ENCODE assay signal across 8 cellular contexts in the genomic region with DNA sequence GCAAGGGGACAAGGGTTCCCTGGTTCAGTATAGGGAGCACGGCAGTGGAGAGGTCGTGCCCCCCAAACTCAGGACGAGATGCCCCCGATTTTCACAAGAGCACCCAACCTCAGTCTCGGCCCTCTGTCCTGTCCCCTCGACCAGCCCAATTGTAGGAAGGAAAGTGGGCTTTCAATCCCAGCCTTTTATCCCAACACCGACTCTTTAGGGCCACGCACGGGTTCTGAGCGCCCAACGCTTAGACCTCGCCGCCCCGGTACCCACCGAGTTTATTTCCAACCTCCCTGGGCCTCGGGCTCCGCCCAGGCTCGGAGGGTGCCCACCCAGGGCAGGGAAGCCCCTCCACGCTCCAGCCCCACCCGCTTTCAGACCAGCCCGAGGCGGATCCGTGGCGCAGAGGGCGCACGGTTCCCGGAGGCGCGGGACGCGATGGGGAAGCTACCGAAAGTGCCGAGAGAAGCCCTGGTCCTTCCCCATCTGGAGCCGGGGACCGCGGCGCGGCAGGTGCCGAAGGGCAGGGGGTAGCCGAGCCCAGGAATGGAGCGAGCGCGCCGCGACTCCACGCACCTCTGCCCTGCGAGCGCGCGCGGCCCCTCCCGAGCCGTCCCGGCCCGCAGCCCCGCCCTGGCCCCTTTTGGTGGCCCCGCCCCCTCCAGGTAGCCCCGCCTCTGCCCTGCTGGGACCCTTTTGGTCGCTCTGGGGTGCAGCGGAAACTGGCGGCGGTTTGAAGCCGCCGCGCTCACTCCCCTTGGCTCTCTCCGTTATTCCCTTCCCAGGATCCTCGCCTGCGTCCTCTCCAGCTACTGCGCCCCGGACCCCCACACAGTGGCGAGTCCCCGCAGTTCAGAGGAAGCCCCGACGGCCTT. TPM values are rescaled to one million over a fixed set of nuclear protein-coding genes. Genes with fewer than 3 reads are reported as not detected.
A peak's percentile ranks its signal among the peaks of the same experiment; 100 is the strongest.
DNase-seq lines count a peak whose midpoint lies in the region; ATAC-seq and TF ChIP-seq lines count a peak whose summit lies in the region.

No MANE protein-coding gene starts in this region.

- H3K27me3 ChIP-seq in MG63 (peaks cover 3% of the 10 kb centered on the region; the same call in 1 of the 2 replicates), iPS-15b (ENCODE audit: control insufficient read depth, insufficient read depth, low read length) (peaks cover 73% of the 10 kb centered on the region)

- H3K27ac Mint-ChIP-seq in activated T-cell treated with anti-CD3 and anti-CD28 coated beads, Interleukin-2, amount 50 U/mL, for 72 hours: no peak overlapping the region

- no peaks in the 10 kb centered on the region for H3K36me3 ChIP-seq in MG63
- no peaks in the 10 kb centered on the region for H3K36me3 ChIP-seq in iPS-15b (ENCODE audit: control insufficient read depth, insufficient read depth, low read length)

- peak overlapping the region; percentile 74 to 84 for H3K4me3 Mint-ChIP-seq in activated T-cell treated with anti-CD3 and anti-CD28 coated beads, Interleukin-2, amount 50 U/mL, for 72 hours

- H3K36me3 Mint-ChIP-seq in activated T-cell treated with anti-CD3 and anti-CD28 coated beads, Interleukin-2, amount 50 U/mL, for 72 hours (ENCODE audit: insufficient read depth in 2 of 2): no peaks in the 10 kb centered on the region

- ATAC-seq in GM19035 (IDR thresholded peaks at IDR 0.05; ENCODE audit: unreplicated experiment): peak; percentile 51
- ATAC-seq in activated T-cell treated with anti-CD3 and anti-CD28 coated beads, Interleukin-2, amount 50 U/mL, for 72 hours (replicated peaks in 1 of 2): peak; percentile 77 to 82

- intact Hi-C loops in posterior vena cava (cut with DNase I): no loop called here

- peaks cover 19% of the 10 kb centered on the region for H3K4me1 Mint-ChIP-seq in activated T-cell treated with anti-CD3 and anti-CD28 coated beads, Interleukin-2, amount 50 U/mL, for 72 hours (ENCODE audit: low read depth)

- no peak for TF ChIP-seq POLR2A in erythroblast (IDR thresholded peaks at IDR 0.05; ENCODE audit: low read length)

- H3K4me1 ChIP-seq in iPS-15b (ENCODE audit: control insufficient read depth, insufficient read depth, low read length): no peaks in the 10 kb centered on the region

- H3K9ac ChIP-seq in iPS-15b (ENCODE audit: low read depth, low read length): peak overlapping the region; percentile 26

- H3K9me3 ChIP-seq in MG63: no peaks in the 10 kb centered on the region
- H3K9me3 ChIP-seq in iPS-15b (ENCODE audit: control insufficient read depth, insufficient read depth, low read length): no peaks in the 10 kb centered on the region

- H3K9me3 Mint-ChIP-seq in activated T-cell treated with anti-CD3 and anti-CD28 coated beads, Interleukin-2, amount 50 U/mL, for 72 hours: no peaks in the 10 kb centered on the region

- peaks cover 39% of the 10 kb centered on the region for H3K27me3 Mint-ChIP-seq in activated T-cell treated with anti-CD3 and anti-CD28 coated beads, Interleukin-2, amount 50 U/mL, for 72 hours (ENCODE audit: low read depth)

- DNase-seq in MG63 (no peak), NCI-H146 treated with DMSO at 0.1 percent for 48 hours (lab: John Stamatoyannopoulos, UW; ENCODE audit: unreplicated experiment) (no peak), erythroblast (lab: John Stamatoyannopoulos, UW) (no peak), posterior vena cava (ENCODE audit: low spot score) (no peak)
- DNase-seq in activated T-cell treated with anti-CD3 and anti-CD28 coated beads, Interleukin-2, amount 50 U/mL, for 72 hours: peak; percentile 68 to 73
- peak; percentile 47 for DNase-seq in stimulated activated CD4-positive, alpha-beta T cell treated with anti-CD3 and anti-CD28 coated beads, Interleukin-4, amount 100 ng/mL, for 24 hours

- H3K4me3 ChIP-seq in MG63: peak overlapping the region; percentile 47
- peak overlapping the region; percentile 77 for H3K4me3 ChIP-seq in iPS-15b (ENCODE audit: low read depth, low read length)

RNA-seq across cellular contexts. Expression of a gene that starts 20.4 kb away (rescaled TPM):
- not detected in 2 replicates for total RNA-seq in MG63 (2014; rRNA removed; shearing (Covaris generic); ENCODE audit: low replicate concordance)
- total RNA-seq in activated T-cell treated with anti-CD3 and anti-CD28 coated beads, Interleukin-2, amount 50 U/mL, for 72 hours: under 1 TPM; 0.28 to 0.29 TPM
- total RNA-seq in posterior vena cava: not detected

RNA-seq across cellular contexts. Expression of a gene that starts 46.4 kb away (rescaled TPM):
- total RNA-seq in MG63 (2014; rRNA removed; shearing (Covaris generic); ENCODE audit: low replicate concordance): 34.8 and 39.2 TPM in 2 replicates
- total RNA-seq in activated T-cell treated with anti-CD3 and anti-CD28 coated beads, Interleukin-2, amount 50 U/mL, for 72 hours: 10 to 100 TPM; 48.5 to 48.9 TPM
- total RNA-seq in posterior vena cava: 10 to 100 TPM; 34.2 to 36.9 TPM

RNA-seq across cellular contexts. Expression of a gene that starts 46.9 kb away (rescaled TPM):
- total RNA-seq in MG63 (2014; rRNA removed; shearing (Covaris generic); ENCODE audit: low replicate concordance): 200 and 249 TPM in 2 replicates
- 10 to 100 TPM; 64.9 to 88.0 TPM for total RNA-seq in activated T-cell treated with anti-CD3 and anti-CD28 coated beads, Interleukin-2, amount 50 U/mL, for 72 hours
- 100 to 1,000 TPM; 150 to 159 TPM for total RNA-seq in posterior vena cava

RNA-seq across cellular contexts. Expression of a gene that starts 59.0 kb away (rescaled TPM):
- total RNA-seq in MG63 (2014; rRNA removed; shearing (Covaris generic); ENCODE audit: low replicate concordance): 8.6 and 16.2 TPM in 2 replicates
- total RNA-seq in activated T-cell treated with anti-CD3 and anti-CD28 coated beads, Interleukin-2, amount 50 U/mL, for 72 hours: 10 to 100 TPM; 32.5 to 33.4 TPM
- total RNA-seq in posterior vena cava: 10 to 100 TPM; 16.0 to 20.6 TPM

Comparison
In these comparisons a context has a peak if more than half of its experiments do, and no peak if none do; other contexts are left out.
1. DNase-seq: peak in activated T-cell treated with anti-CD3 and anti-CD28 coated beads, Interleukin-2, amount 50 U/mL, for 72 hours (2 of 2) and stimulated activated CD4-positive, alpha-beta T cell treated with anti-CD3 and anti-CD28 coated beads, Interleukin-4, amount 100 ng/mL, for 24 hours (single experiment); none in MG63 (single experiment), NCI-H146 treated with DMSO at 0.1 percent for 48 hours (single experiment), erythroblast (0 of 2) and posterior vena cava (single experiment).